7 cellular contexts compared by ENCODE assay signal in the genomic region with DNA sequence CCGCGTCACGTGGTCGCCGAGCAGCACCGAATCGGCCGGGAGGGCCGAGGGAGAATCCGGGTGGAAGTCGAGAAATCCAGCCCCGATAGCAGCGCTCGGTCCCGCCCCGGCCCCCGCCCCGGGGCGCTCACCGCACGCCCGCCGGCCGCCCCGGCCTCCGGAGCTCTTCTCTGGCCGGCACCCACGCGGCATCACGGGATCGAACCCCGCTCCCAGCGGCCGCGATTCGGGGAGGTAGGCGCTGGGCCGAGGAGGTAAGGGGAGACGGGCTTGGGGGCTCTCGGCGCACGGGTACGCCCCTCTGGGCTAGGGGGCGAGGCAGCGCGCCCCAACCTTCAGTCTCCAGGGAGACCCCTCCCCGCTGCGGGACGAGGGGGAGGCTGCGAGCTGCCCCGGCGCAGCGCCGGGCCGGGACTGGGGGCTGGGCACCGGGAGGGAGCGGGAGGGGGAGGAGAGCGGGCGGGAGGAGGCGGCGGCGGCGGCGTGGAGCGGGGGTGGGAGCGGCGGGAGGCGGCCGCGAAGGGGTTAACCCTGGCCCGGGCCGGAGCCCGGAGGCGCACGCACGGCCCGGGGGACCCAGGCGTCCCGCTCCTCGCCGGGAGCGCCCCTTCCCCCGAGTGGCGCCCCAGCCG. TPM values are rescaled to one million over a fixed set of nuclear protein-coding genes. Genes with fewer than 3 reads are reported as not detected.
DNase-seq lines count a peak whose midpoint lies in the region; ATAC-seq and TF ChIP-seq lines count a peak whose summit lies in the region.

No MANE protein-coding gene starts in this region.

- H3K4me2 ChIP-seq in KMS-11 (peak overlapping the region; percentile 36; the same call in 1 of the 2 replicates), neural cell (ENCODE audit: low read length) (no peak overlapping the region)

- no peaks in the 10 kb centered on the region for H3K9me3 Mint-ChIP-seq in activated T-cell treated with anti-CD3 and anti-CD28 coated beads, Interleukin-2, amount 50 U/mL, for 4 hours

- H3K27me3 Mint-ChIP-seq in activated T-cell treated with anti-CD3 and anti-CD28 coated beads, Interleukin-2, amount 50 U/mL, for 4 hours (ENCODE audit: low read depth): peaks cover 10% of the 10 kb centered on the region

- peak; percentile 11 for DNase-seq in activated T-cell treated with anti-CD3 and anti-CD28 coated beads, Interleukin-2, amount 50 U/mL, for 4 hours
- DNase-seq in fibroblast of mammary gland (ENCODE audit: low read depth) (peak; percentile 37), middle frontal gyrus (ENCODE audit: extremely low spot score, low spot score) (no peak)

- H3K4me1 ChIP-seq in KMS-11 (ENCODE audit: low read depth, poor library complexity, severe bottlenecking): peaks cover 17% of the 10 kb centered on the region
- peaks cover 2% of the 10 kb centered on the region for H3K4me1 ChIP-seq in urinary bladder (ENCODE audit: insufficient read depth)

- H3K27me3 ChIP-seq in KMS-11 (ENCODE audit: insufficient read depth, low read depth) (no peaks in the 10 kb centered on the region), neural cell (ENCODE audit: insufficient read depth, low read depth, low read length) (no peaks in the 10 kb centered on the region)

- no peaks in the 10 kb centered on the region for H3K36me3 Mint-ChIP-seq in activated T-cell treated with anti-CD3 and anti-CD28 coated beads, Interleukin-2, amount 50 U/mL, for 4 hours (ENCODE audit: insufficient read depth)

- H3K4me3 ChIP-seq in KMS-11 (IDR thresholded peaks at IDR 0.05; ENCODE audit: insufficient read depth, low read depth, low read length) (no peak overlapping the region), fibroblast of mammary gland (ENCODE audit: control insufficient read depth, low read depth, low read length) (peak overlapping the region; percentile 74), neural cell (ENCODE audit: low read length) (peak overlapping the region; percentile 91), urinary bladder (ENCODE audit: low read depth, low read length) (peak overlapping the region; percentile 89)

- H3K79me2 ChIP-seq in KMS-11 (ENCODE audit: insufficient read depth, low read depth): no peaks in the 10 kb centered on the region
- peaks cover 47% of the 10 kb centered on the region for H3K79me2 ChIP-seq in neural cell (replicated peaks; ENCODE audit: insufficient read depth, low read length)

- no peaks in the 10 kb centered on the region for H4K20me1 ChIP-seq in KMS-11 (ENCODE audit: insufficient read depth)
- H4K20me1 ChIP-seq in neural cell (ENCODE audit: insufficient read depth): no peaks in the 10 kb centered on the region

- peak overlapping the region; percentile 74 for H3K4me3 Mint-ChIP-seq in activated T-cell treated with anti-CD3 and anti-CD28 coated beads, Interleukin-2, amount 50 U/mL, for 4 hours

- peak; percentile 52 for TF ChIP-seq POLR2A in GM15510 (IDR thresholded peaks at IDR 0.05; ENCODE audit: borderline replicate concordance, extremely low read depth, insufficient read length)

- under 1% methylated on average over 84 of the region's 85 CpGs for WGBS in urinary bladder

- no peaks in the 10 kb centered on the region for H3F3A ChIP-seq in neural cell (ENCODE audit: insufficient read depth, low read length, poor library complexity, severe bottlenecking)

- peaks cover 9% of the 10 kb centered on the region for H3K4me1 Mint-ChIP-seq in activated T-cell treated with anti-CD3 and anti-CD28 coated beads, Interleukin-2, amount 50 U/mL, for 4 hours (ENCODE audit: low read depth)

- no peak for TF ChIP-seq EP300 in neural cell (conservative IDR thresholded peaks at IDR 0.05; ENCODE audit: poor library complexity, severe bottlenecking)

- TF ChIP-seq CTCF in KMS-11 (conservative IDR thresholded peaks at IDR 0.05; ENCODE audit: low read depth, low read length): no peak
- no peak for TF ChIP-seq CTCF in fibroblast of mammary gland (conservative IDR thresholded peaks at IDR 0.05; ENCODE audit: control insufficient read depth, insufficient read depth, low read depth, low read length)
- no peak for TF ChIP-seq CTCF in neural cell (IDR thresholded peaks at IDR 0.05; ENCODE audit: poor library complexity, severe bottlenecking)

- no peaks in the 10 kb centered on the region for H3K36me3 ChIP-seq in KMS-11 (ENCODE audit: insufficient read depth)
- no peaks in the 10 kb centered on the region for H3K36me3 ChIP-seq in neural cell (ENCODE audit: insufficient read depth, low read length)
- H3K36me3 ChIP-seq in urinary bladder (ENCODE audit: insufficient read depth): no peaks in the 10 kb centered on the region

- H3K9ac ChIP-seq in KMS-11: peak overlapping the region; percentile 90
- H3K9ac ChIP-seq in neural cell (ENCODE audit: low read length): peak overlapping the region; percentile 96

- no peaks in the 10 kb centered on the region for H3K9me3 ChIP-seq in neural cell (ENCODE audit: low read length)

- no peaks in the 10 kb centered on the region for H3K9me2 ChIP-seq in neural cell (ENCODE audit: insufficient read depth, low read length)

- peak overlapping the region; percentile 35; the same call in 1 of the 2 replicates for H3K27ac ChIP-seq in KMS-11
- H3K27ac ChIP-seq in neural cell (ENCODE audit: low read length): peak overlapping the region; percentile 88
- H3K27ac ChIP-seq in urinary bladder (ENCODE audit: low read depth): peak overlapping the region; percentile 87

- H2AFZ ChIP-seq in KMS-11 (ENCODE audit: low read depth): peak overlapping the region; percentile 79
- peak overlapping the region; percentile 80 for H2AFZ ChIP-seq in neural cell (ENCODE audit: low read depth, low read length)

- TF ChIP-seq RAD21 in neural cell (conservative IDR thresholded peaks at IDR 0.05): no peak

- ATAC-seq in activated T-cell treated with anti-CD3 and anti-CD28 coated beads, Interleukin-2, amount 50 U/mL, for 4 hours: peak; percentile 61 to 64

TF ChIP-seq in neural cell, 6 proteins besides CTCF, POLR2A, EP300 and RAD21:
- TF ChIP-seq, protein P1, sequence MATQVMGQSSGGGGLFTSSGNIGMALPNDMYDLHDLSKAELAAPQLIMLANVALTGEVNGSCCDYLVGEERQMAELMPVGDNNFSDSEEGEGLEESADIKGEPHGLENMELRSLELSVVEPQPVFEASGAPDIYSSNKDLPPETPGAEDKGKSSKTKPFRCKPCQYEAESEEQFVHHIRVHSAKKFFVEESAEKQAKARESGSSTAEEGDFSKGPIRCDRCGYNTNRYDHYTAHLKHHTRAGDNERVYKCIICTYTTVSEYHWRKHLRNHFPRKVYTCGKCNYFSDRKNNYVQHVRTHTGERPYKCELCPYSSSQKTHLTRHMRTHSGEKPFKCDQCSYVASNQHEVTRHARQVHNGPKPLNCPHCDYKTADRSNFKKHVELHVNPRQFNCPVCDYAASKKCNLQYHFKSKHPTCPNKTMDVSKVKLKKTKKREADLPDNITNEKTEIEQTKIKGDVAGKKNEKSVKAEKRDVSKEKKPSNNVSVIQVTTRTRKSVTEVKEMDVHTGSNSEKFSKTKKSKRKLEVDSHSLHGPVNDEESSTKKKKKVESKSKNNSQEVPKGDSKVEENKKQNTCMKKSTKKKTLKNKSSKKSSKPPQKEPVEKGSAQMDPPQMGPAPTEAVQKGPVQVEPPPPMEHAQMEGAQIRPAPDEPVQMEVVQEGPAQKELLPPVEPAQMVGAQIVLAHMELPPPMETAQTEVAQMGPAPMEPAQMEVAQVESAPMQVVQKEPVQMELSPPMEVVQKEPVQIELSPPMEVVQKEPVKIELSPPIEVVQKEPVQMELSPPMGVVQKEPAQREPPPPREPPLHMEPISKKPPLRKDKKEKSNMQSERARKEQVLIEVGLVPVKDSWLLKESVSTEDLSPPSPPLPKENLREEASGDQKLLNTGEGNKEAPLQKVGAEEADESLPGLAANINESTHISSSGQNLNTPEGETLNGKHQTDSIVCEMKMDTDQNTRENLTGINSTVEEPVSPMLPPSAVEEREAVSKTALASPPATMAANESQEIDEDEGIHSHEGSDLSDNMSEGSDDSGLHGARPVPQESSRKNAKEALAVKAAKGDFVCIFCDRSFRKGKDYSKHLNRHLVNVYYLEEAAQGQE (IDR thresholded peaks at IDR 0.05; ENCODE audit: borderline replicate concordance): no peak
- TF ChIP-seq EZH2 (IDR thresholded peaks at IDR 0.05; ENCODE audit: borderline replicate concordance, insufficient read depth, low read length, poor library complexity, severe bottlenecking) (no peak), TAF1 (IDR thresholded peaks at IDR 0.05; ENCODE audit: low read depth) (peak; percentile 72), MXI1 (conservative IDR thresholded peaks at IDR 0.05; ENCODE audit: poor library complexity, severe bottlenecking) (peak; percentile 58), SMC3 (conservative IDR thresholded peaks at IDR 0.05; ENCODE audit: poor library complexity) (no peak), POLR2AphosphoS5 (IDR thresholded peaks at IDR 0.05) (no peak)

RNA-seq across cellular contexts. Expression of gene NDST1, which starts 22.0 kb away (rescaled TPM):
- 1 to 10 TPM; 5.0 to 8.0 (median 5.6) TPM for total RNA-seq in activated T-cell treated with anti-CD3 and anti-CD28 coated beads, Interleukin-2, amount 50 U/mL, for 4 hours
- polyA plus RNA-seq in neural cell (15.6 and 21.9 TPM in 2 replicates), urinary bladder (37.5 TPM)
- polyA minus RNA-seq in neural cell: 48.7 and 50.9 TPM in 2 replicates
- 27.1 TPM for total RNA-seq in urinary bladder

RNA-seq across cellular contexts. Expression of gene RPS14, which starts 36.3 kb away (rescaled TPM):
- 1,000 to 10,000 TPM; 2,955 to 3,473 (median 3,075) TPM for total RNA-seq in activated T-cell treated with anti-CD3 and anti-CD28 coated beads, Interleukin-2, amount 50 U/mL, for 4 hours
- 2,744 and 3,490 TPM in 2 replicates for polyA plus RNA-seq in neural cell
- 814 and 861 TPM in 2 replicates for polyA minus RNA-seq in neural cell
- total RNA-seq in urinary bladder: 2,233 TPM
- polyA plus RNA-seq in urinary bladder: 4,014 TPM

Comparison
In these comparisons a context has a peak if more than half of its experiments do, and no peak if none do; other contexts are left out.
1. H3K27ac ChIP-seq: peak in every context shown above with its lines; median percentile 88 in neural cell; 87 in urinary bladder; 35 in KMS-11.